Comparison of ENCODE assay signal across 10 cellular contexts in genomic region chr2:225670111-225670974, GRCh38.
DNase-seq lines count a peak whose midpoint lies in the region; ATAC-seq and TF ChIP-seq lines count a peak whose summit lies in the region.
"Had no signal": no experiment of that assay in that cellular context is flagged by ENCODE, and none has a peak within 500 bp of the region (broad histone marks: within the 10 kb centered on the region; RNA-seq: fewer than 3 reads in every experiment).

No MANE protein-coding gene starts in this region.

- intact Hi-C loops in body of pancreas (cut with DNase I), result loop anchor here (10.0 kb wide), 1 partner anchor 1134 kb away; no protein-coding TSS in a partner anchor

- no peak for TF ChIP-seq POLR2A in body of pancreas (IDR thresholded peaks at IDR 0.05)

- 50 to 58% methylated on average over 4 of the region's 4 CpGs for WGBS in body of pancreas, 2 donors

- H3K4me3 ChIP-seq in BE2C (ENCODE audit: low read depth, low read length), result no peak overlapping the region
- H3K4me3 ChIP-seq in body of pancreas, result no peak overlapping the region

- no peaks in the 10 kb centered on the region for H3K36me3 ChIP-seq in BE2C
- H3K36me3 ChIP-seq in body of pancreas (replicated peaks in 1 of 2; ENCODE audit: insufficient read depth in 1 of 2, low read depth in 2 of 2), result no peaks in the 10 kb centered on the region
- H3K36me3 ChIP-seq: neutrophil had no signal

- TF ChIP-seq CTCF in BE2C (IDR thresholded peaks at IDR 0.05; ENCODE audit: low read depth, low read length) (peak; percentile 42), body of pancreas (IDR thresholded peaks at IDR 0.05) (peak in 6 of 7 experiments; percentile 22 to 47 (median 38))

- no peak overlapping the region for H3K27ac ChIP-seq in body of pancreas
- H3K27ac ChIP-seq: neutrophil had no signal

- H3K4me1 ChIP-seq in BE2C, result no peaks in the 10 kb centered on the region
- H3K4me1 ChIP-seq in body of pancreas, result no peaks in the 10 kb centered on the region

- no peaks in the 10 kb centered on the region for H3K9me3 ChIP-seq in BE2C
- no peaks in the 10 kb centered on the region for H3K9me3 ChIP-seq in body of pancreas
- H3K9me3 ChIP-seq: neutrophil had no signal

- H3K27me3 ChIP-seq in BE2C (no peaks in the 10 kb centered on the region), body of pancreas (no peaks in the 10 kb centered on the region)
- H3K27me3 ChIP-seq: neutrophil had no signal

- ATAC-seq in body of pancreas (no peak), HG02981 (IDR thresholded peaks at IDR 0.05; ENCODE audit: unreplicated experiment) (no peak)

- no peak for DNase-seq in BE2C
- DNase-seq in LHCN-M2 (ENCODE audit: low read depth), result peak; percentile 50
- DNase-seq in body of pancreas, result no peak
- peak; percentile 49 to 56 for DNase-seq in lung microvascular endothelial cell (ENCODE audit: low read depth in 2 of 2)
- no peak for DNase-seq in GOT3 (lab: John Stamatoyannopoulos, UW)
- DNase-seq in stimulated activated CD4-positive, alpha-beta T cell treated with anti-CD3 and anti-CD28 coated beads, Interleukin-2, amount 100 ng/mL, for 24 hours, result no peak
- no peak for DNase-seq in NK-92 treated with Interleukin-12 subunit alpha and Interleukin-12 subunit beta, amount 100 ng/mL, for 24 hours (lab: John Stamatoyannopoulos, UW)
- DNase-seq: activated CD4-positive, alpha-beta memory T cell treated with anti-CD3 and anti-CD28 coated beads, Interleukin-2, amount 10 ng/mL, durations not matched to agents 7 days and 5 days had no signal

Comparison
In these comparisons a context has a peak if more than half of its experiments do, and no peak if none do; other contexts are left out.
1. DNase-seq: peak in LHCN-M2 (single experiment) and lung microvascular endothelial cell (2 of 2); none in BE2C (single experiment), body of pancreas (0 of 4), GOT3 (single experiment), stimulated activated CD4-positive, alpha-beta T cell treated with anti-CD3 and anti-CD28 coated beads, Interleukin-2, amount 100 ng/mL, for 24 hours (0 of 2) and NK-92 treated with Interleukin-12 subunit alpha and Interleukin-12 subunit beta, amount 100 ng/mL, for 24 hours (single experiment).